16 cellular contexts compared by ENCODE assay signal in the genomic region with DNA sequence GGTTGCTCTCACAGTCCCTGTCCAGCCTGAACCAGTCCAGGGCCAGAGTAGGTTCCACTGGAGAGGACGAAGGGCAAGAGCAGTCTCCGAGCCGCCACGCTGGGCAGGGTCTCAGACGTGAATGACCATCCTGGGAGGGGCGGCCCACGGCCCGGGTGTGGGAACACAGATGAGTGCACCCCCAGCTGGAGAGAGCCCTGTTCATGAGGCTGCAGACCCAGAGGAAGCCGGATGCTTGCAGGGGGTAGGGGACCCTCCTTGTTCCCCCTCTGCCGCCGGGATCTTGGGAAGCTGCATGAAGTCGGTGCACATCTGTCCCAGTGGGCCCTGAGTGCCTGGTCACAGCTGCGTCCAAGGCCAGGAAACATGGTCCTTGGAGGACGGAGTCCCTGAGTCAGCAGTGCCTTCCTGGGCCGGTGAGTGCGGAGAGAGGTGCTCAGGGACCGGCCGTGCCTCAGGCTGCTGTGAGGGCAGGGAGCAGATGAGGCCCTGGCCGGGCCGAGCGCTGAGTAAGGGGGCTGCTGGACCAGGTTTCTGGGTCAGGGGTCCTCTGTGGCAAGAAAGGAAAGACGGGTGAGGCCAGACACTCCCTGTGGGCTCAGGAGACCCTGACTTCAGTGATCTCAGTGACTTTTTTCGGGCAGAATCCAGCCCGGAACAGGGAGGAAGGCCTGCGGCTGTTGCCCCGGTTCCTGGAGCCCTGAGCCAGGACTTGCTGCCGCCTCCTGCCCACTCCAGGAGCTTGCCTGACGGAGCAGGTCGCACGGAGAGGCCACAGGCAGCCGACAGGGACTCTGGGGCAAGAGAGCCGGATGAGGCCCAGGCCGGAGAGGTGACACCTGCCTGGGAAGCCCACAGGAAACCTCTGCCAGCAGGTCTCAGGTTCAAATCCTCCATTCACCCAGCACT.
"Had no signal": no experiment of that assay in that cellular context is flagged by ENCODE, and none has a peak within 500 bp of the region (broad histone marks: within the 10 kb centered on the region; RNA-seq: fewer than 3 reads in every experiment).

No MANE protein-coding gene starts in this region.

- H3K9me3 Mint-ChIP-seq: activated T-helper 17 cell treated with anti-CD3 and anti-CD28 coated beads, Interleukin-2, amount 50 U/mL, for 72 hours; memory B cell; natural killer cell treated with Interleukin-12 subunit alpha and Interleukin-12 subunit beta and Interleukin-15 and Interleukin-18, amount 100 ng/mL, for 72 hours; T-helper 2 cell treated with Interferon-gamma antibody and Interleukin-4, amounts not matched to agents 5 μg/mL and 100 μg/mL, for 36 hours had no signal

- H3K36me3 ChIP-seq: uterus had no signal

- H3K27me3 Mint-ChIP-seq: activated T-helper 17 cell treated with anti-CD3 and anti-CD28 coated beads, Interleukin-2, amount 50 U/mL, for 72 hours; natural killer cell treated with Interleukin-12 subunit alpha and Interleukin-12 subunit beta and Interleukin-15 and Interleukin-18, amount 100 ng/mL, for 72 hours had no signal

- DNase-seq: activated CD4-positive, CD25-positive, alpha-beta regulatory T cell treated with anti-CD3 and anti-CD28 coated beads, Interleukin-2, amount 50 U/mL, for 72 hours; activated naive CD4-positive, alpha-beta T cell treated with Interleukin-2 at 50 U/mL for 16 hours; erythroblast; sigmoid colon; spleen; SW 1271; thyroid gland; uterus had no signal

- H3K4me1 Mint-ChIP-seq: activated T-helper 17 cell treated with anti-CD3 and anti-CD28 coated beads, Interleukin-2, amount 50 U/mL, for 72 hours had no signal

- H3K9me3 ChIP-seq: gastroesophageal sphincter, left lung, sigmoid colon, spleen, thyroid gland, uterus had no signal

- H3K27me3 ChIP-seq: gastroesophageal sphincter, left lung, sigmoid colon, spleen, thyroid gland, uterus had no signal

- H3K4me3 ChIP-seq: gastroesophageal sphincter, left lung, sigmoid colon, spleen, thyroid gland, uterus had no signal

- H3K27ac ChIP-seq: gastroesophageal sphincter, left lung, sigmoid colon, thyroid gland, uterus had no signal

- H3K4me3 Mint-ChIP-seq: activated T-helper 17 cell treated with anti-CD3 and anti-CD28 coated beads, Interleukin-2, amount 50 U/mL, for 72 hours; memory B cell; natural killer cell treated with Interleukin-12 subunit alpha and Interleukin-12 subunit beta and Interleukin-15 and Interleukin-18, amount 100 ng/mL, for 72 hours; T-helper 2 cell treated with Interferon-gamma antibody and Interleukin-4, amounts not matched to agents 5 μg/mL and 100 μg/mL, for 36 hours had no signal

- FAIRE-seq: astrocyte, keratinocyte had no signal

- H3K27ac Mint-ChIP-seq: activated T-helper 17 cell treated with anti-CD3 and anti-CD28 coated beads, Interleukin-2, amount 50 U/mL, for 72 hours; memory B cell; natural killer cell treated with Interleukin-12 subunit alpha and Interleukin-12 subunit beta and Interleukin-15 and Interleukin-18, amount 100 ng/mL, for 72 hours; T-helper 2 cell treated with Interferon-gamma antibody and Interleukin-4, amounts not matched to agents 5 μg/mL and 100 μg/mL, for 36 hours had no signal

- H3K36me3 Mint-ChIP-seq: memory B cell; natural killer cell treated with Interleukin-12 subunit alpha and Interleukin-12 subunit beta and Interleukin-15 and Interleukin-18, amount 100 ng/mL, for 72 hours had no signal

- H3K4me1 ChIP-seq: gastroesophageal sphincter, left lung, thyroid gland, uterus had no signal
